ENCODE assay signal across 25 cellular contexts in the genomic region with DNA sequence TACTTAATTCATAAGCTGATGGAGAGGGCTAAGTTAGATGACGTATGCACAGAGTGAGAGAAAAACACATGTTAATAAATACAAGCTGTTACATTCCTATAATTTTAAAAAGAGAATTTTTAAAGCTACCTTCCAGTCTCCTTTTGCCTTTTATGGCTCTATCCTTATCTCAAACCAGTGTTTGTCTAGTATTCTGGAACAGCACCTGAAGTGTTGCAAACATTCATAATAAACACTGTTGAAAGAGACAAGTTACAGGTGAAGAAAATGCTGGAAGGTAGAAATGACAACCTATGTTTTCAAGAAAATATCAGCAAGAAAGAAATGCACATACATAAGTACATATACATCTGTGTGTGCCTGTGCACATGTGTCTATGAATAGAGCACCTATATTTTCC.
"Had no signal": no experiment of that assay in that cellular context is flagged by ENCODE, and none has a peak within 500 bp of the region (broad histone marks: within the 10 kb centered on the region; RNA-seq: fewer than 3 reads in every experiment).

No MANE protein-coding gene starts in this region.

- H3K27me3 Mint-ChIP-seq: dendritic cell treated with granulocyte-macrophage colony-stimulating factor and Interleukin-4, amounts not matched to agents 40 ng/mL and 50 ng/mL, for 4 days; stimulated activated naive CD8-positive, alpha-beta T cell treated with anti-CD3 and anti-CD28 coated beads, Interleukin-15, Interleukin-2, amounts not matched to agents 100 ng/mL and 50 ng/mL, for 24 hours had no signal

- H3K4me3 ChIP-seq: colonic mucosa, gastrocnemius medialis, lower lobe of right lung, prostate gland, right atrium auricular region, sigmoid colon, spleen, thoracic aorta, tibial nerve, upper lobe of left lung, uterus had no signal

- H3K79me2 ChIP-seq: parathyroid adenoma had no signal

- DNase-seq: colonic mucosa; effector CD8-positive, alpha-beta T cell; endodermal cell; foreskin fibroblast; gastrocnemius medialis; head of caudate nucleus; kidney; left ventricle myocardium superior; lower lobe of right lung; natural killer cell; occipital lobe; sigmoid colon; spleen; stimulated activated CD4-positive, alpha-beta T cell treated with anti-CD3 and anti-CD28 coated beads, Interleukin-4, amount 100 ng/mL, for 4 hours; stimulated activated naive B cell treated with anti-CD40 and anti-IgM and Interleukin-4, amounts not matched to agents 10 μg/mL and 1 μg/mL and 100 μg/mL, for 72 hours; upper lobe of left lung; uterus had no signal

- H3K27me3 ChIP-seq: colonic mucosa, gastrocnemius medialis, right atrium auricular region, sigmoid colon, spleen, tibial nerve, upper lobe of left lung, uterus had no signal

- H3K4me3 Mint-ChIP-seq: dendritic cell treated with granulocyte-macrophage colony-stimulating factor and Interleukin-4, amounts not matched to agents 40 ng/mL and 50 ng/mL, for 4 days; endodermal cell; natural killer cell; stimulated activated naive B cell treated with anti-CD40 and anti-IgM and Interleukin-4, amounts not matched to agents 10 μg/mL and 1 μg/mL and 100 μg/mL, for 72 hours; stimulated activated naive CD8-positive, alpha-beta T cell treated with anti-CD3 and anti-CD28 coated beads, Interleukin-15, Interleukin-2, amounts not matched to agents 100 ng/mL and 50 ng/mL, for 24 hours had no signal

- H3K9me3 Mint-ChIP-seq: dendritic cell treated with granulocyte-macrophage colony-stimulating factor and Interleukin-4, amounts not matched to agents 40 ng/mL and 50 ng/mL, for 4 days; stimulated activated naive B cell treated with anti-CD40 and anti-IgM and Interleukin-4, amounts not matched to agents 10 μg/mL and 1 μg/mL and 100 μg/mL, for 72 hours; stimulated activated naive CD8-positive, alpha-beta T cell treated with anti-CD3 and anti-CD28 coated beads, Interleukin-15, Interleukin-2, amounts not matched to agents 100 ng/mL and 50 ng/mL, for 24 hours had no signal

- H3K9ac ChIP-seq: parathyroid adenoma had no signal

- H3K4me1 Mint-ChIP-seq: natural killer cell; stimulated activated naive B cell treated with anti-CD40 and anti-IgM and Interleukin-4, amounts not matched to agents 10 μg/mL and 1 μg/mL and 100 μg/mL, for 72 hours had no signal

- H3K27ac Mint-ChIP-seq: dendritic cell treated with granulocyte-macrophage colony-stimulating factor and Interleukin-4, amounts not matched to agents 40 ng/mL and 50 ng/mL, for 4 days; endodermal cell; natural killer cell; stimulated activated naive B cell treated with anti-CD40 and anti-IgM and Interleukin-4, amounts not matched to agents 10 μg/mL and 1 μg/mL and 100 μg/mL, for 72 hours; stimulated activated naive CD8-positive, alpha-beta T cell treated with anti-CD3 and anti-CD28 coated beads, Interleukin-15, Interleukin-2, amounts not matched to agents 100 ng/mL and 50 ng/mL, for 24 hours had no signal

- H3K36me3 ChIP-seq: colonic mucosa, gastrocnemius medialis, lower lobe of right lung, prostate gland, right atrium auricular region, sigmoid colon, spleen, thoracic aorta, tibial nerve, upper lobe of left lung, uterus had no signal

- H3K27ac ChIP-seq: colonic mucosa, gastrocnemius medialis, parathyroid adenoma, prostate gland, sigmoid colon, spleen, thoracic aorta, tibial nerve, uterus had no signal

- H3K9me3 ChIP-seq: colonic mucosa, gastrocnemius medialis, lower lobe of right lung, prostate gland, right atrium auricular region, sigmoid colon, spleen, thoracic aorta, tibial nerve, upper lobe of left lung, uterus had no signal

- ATAC-seq: esophagus mucosa; gastrocnemius medialis; natural killer cell; stimulated activated naive B cell treated with anti-CD40 and anti-IgM and Interleukin-4, amounts not matched to agents 10 μg/mL and 1 μg/mL and 100 μg/mL, for 72 hours had no signal

- H2AFZ ChIP-seq: parathyroid adenoma had no signal

- H3K36me3 Mint-ChIP-seq: natural killer cell; stimulated activated naive B cell treated with anti-CD40 and anti-IgM and Interleukin-4, amounts not matched to agents 10 μg/mL and 1 μg/mL and 100 μg/mL, for 72 hours had no signal

- H3K4me1 ChIP-seq: colonic mucosa, gastrocnemius medialis, parathyroid adenoma, prostate gland, right atrium auricular region, spleen, tibial nerve, uterus had no signal
